Comparison of ENCODE assay signal across 1 cellular context in the genomic region with DNA sequence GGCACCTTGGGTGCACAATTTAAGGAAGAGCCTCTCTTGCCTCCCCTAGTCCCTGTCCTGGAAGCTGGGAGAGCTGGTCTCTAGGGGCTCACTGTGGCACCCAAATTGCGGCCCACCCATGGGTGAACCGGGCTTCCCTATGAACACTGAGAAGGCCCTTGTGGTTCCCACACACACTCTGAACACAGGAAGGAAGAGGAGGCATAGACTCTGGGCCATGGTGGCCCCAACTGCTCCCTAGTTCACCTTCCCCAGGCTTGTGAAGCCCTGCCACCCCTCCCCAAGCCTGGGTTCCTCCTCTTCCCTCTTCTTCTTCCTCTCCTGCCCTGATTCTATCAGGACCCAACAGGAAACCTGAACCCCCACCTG.
TF ChIP-seq lines count a peak whose summit lies in the region.

No MANE protein-coding gene starts in this region.

TF ChIP-seq in WTC11, 78 proteins besides CTCF, POLR2A, EP300 and RAD21 (continued from another document):
- TF ChIP-seq, protein P1, sequence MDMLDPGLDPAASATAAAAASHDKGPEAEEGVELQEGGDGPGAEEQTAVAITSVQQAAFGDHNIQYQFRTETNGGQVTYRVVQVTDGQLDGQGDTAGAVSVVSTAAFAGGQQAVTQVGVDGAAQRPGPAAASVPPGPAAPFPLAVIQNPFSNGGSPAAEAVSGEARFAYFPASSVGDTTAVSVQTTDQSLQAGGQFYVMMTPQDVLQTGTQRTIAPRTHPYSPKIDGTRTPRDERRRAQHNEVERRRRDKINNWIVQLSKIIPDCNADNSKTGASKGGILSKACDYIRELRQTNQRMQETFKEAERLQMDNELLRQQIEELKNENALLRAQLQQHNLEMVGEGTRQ (CRISPR knock-in tag; IDR thresholded peaks at IDR 0.05), result no peak
- TF ChIP-seq TCF7 (CRISPR knock-in tag; IDR thresholded peaks at IDR 0.05; ENCODE audit: low read depth), result no peak
